Comparison of ENCODE assay signal across 1 cellular context in genomic region chr3:15205934-15206661, GRCh38.
A peak's percentile ranks its signal among the peaks of the same experiment; 100 is the strongest.
TF ChIP-seq lines count a peak whose summit lies in the region.

Gene CAPN7 (plus strand): TSS chr3:15206246. CDS start chr3:15206496, 250 bp downstream.

TF ChIP-seq in K562, 482 proteins besides CTCF, POLR2A, EP300 and RAD21 (continued from another document and continues in another):
- TF ChIP-seq, protein P1, sequence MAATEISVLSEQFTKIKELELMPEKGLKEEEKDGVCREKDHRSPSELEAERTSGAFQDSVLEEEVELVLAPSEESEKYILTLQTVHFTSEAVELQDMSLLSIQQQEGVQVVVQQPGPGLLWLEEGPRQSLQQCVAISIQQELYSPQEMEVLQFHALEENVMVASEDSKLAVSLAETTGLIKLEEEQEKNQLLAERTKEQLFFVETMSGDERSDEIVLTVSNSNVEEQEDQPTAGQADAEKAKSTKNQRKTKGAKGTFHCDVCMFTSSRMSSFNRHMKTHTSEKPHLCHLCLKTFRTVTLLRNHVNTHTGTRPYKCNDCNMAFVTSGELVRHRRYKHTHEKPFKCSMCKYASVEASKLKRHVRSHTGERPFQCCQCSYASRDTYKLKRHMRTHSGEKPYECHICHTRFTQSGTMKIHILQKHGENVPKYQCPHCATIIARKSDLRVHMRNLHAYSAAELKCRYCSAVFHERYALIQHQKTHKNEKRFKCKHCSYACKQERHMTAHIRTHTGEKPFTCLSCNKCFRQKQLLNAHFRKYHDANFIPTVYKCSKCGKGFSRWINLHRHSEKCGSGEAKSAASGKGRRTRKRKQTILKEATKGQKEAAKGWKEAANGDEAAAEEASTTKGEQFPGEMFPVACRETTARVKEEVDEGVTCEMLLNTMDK (IDR thresholded peaks at IDR 0.05; ENCODE audit: borderline replicate concordance, insufficient read depth, low read depth, low read length, poor library complexity, severe bottlenecking) = no peak
- TF ChIP-seq ZBTB33 (CRISPR knock-in tag; IDR thresholded peaks at IDR 0.05) (no peak), CEBPB (tag; IDR thresholded peaks at IDR 0.05) (no peak), SOX6 (IDR thresholded peaks at IDR 0.05) (0 out of 2 replicates have a peak, but pooled peaks have one; percentile 43), FOXP4 (CRISPR knock-in tag; IDR thresholded peaks at IDR 0.05; ENCODE audit: borderline replicate concordance) (0 out of 2 replicates have a peak, but pooled peaks have one; percentile 72), PURB (CRISPR knock-in tag; IDR thresholded peaks at IDR 0.05; ENCODE audit: low read depth) (no peak), L3MBTL2 (IDR thresholded peaks at IDR 0.05) (peak; percentile 96), NCOA4 (IDR thresholded peaks at IDR 0.05; ENCODE audit: partially characterized antibody) (no peak), ETV6 (IDR thresholded peaks at IDR 0.05; ENCODE audit: borderline replicate concordance in 1 of 2, low read depth in 2 of 2, low read length in 1 of 2) (no peak), ETV6 (CRISPR knock-in tag; IDR thresholded peaks at IDR 0.05; ENCODE audit: borderline replicate concordance) (peak; percentile 78; the same call in 1 of the 2 replicates), STAT5B (CRISPR knock-in tag; IDR thresholded peaks at IDR 0.05) (no peak), CHD4 (IDR thresholded peaks at IDR 0.05; ENCODE audit: insufficient read depth, insufficient replicate concordance, low read depth, low read length, poor library complexity, severe bottlenecking) (no peak), TSC22D4 (tag; IDR thresholded peaks at IDR 0.05) (no peak), LCOR (CRISPR knock-in tag; IDR thresholded peaks at IDR 0.05) (peak; percentile 73), PCBP2 (IDR thresholded peaks at IDR 0.05; ENCODE audit: low read depth, low read length, poor library complexity, severe bottlenecking) (no peak), SAFB2 (IDR thresholded peaks at IDR 0.05; ENCODE audit: borderline replicate concordance, low read depth, low read length, severe bottlenecking) (no peak), JUN (IDR thresholded peaks at IDR 0.05; ENCODE audit: borderline replicate concordance, low read depth, low read length) (peak; percentile 78; the same call in 1 of the 2 replicates), JUN (CRISPR knock-in tag; IDR thresholded peaks at IDR 0.05; ENCODE audit: borderline replicate concordance) (no peak), NFIC (IDR thresholded peaks at IDR 0.05) (peak; percentile 36; the same call in 1 of the 2 replicates), PTTG1 (tag; IDR thresholded peaks at IDR 0.05; ENCODE audit: low read depth) (no peak), BACH1 (tag; IDR thresholded peaks at IDR 0.05) (no peak), MAZ (CRISPR knock-in tag; conservative IDR thresholded peaks at IDR 0.05 in 1 of 2, IDR thresholded peaks at IDR 0.05 in 1 of 2) (peak; percentile 68 to 86), BRCA1 (IDR thresholded peaks at IDR 0.05) (no peak), BRCA1 (CRISPR knock-in tag; IDR thresholded peaks at IDR 0.05) (peak; percentile 83), COPS2 (conservative IDR thresholded peaks at IDR 0.05) (no peak), XRCC3 (IDR thresholded peaks at IDR 0.05) (no peak), SNIP1 (IDR thresholded peaks at IDR 0.05; ENCODE audit: low read depth) (no peak), ZNF75A (CRISPR knock-in tag; IDR thresholded peaks at IDR 0.05) (no peak), RBFOX2 (IDR thresholded peaks at IDR 0.05; ENCODE audit: low read depth, low read length) (peak; percentile 90), MECOM (CRISPR knock-in tag; IDR thresholded peaks at IDR 0.05) (no peak), ETS1 (conservative IDR thresholded peaks at IDR 0.05; ENCODE audit: control insufficient read depth, low read depth, low read length) (peak; percentile 65), NCOA1 (IDR thresholded peaks at IDR 0.05; ENCODE audit: low read depth) (no peak; the same call in 1 of the 2 replicates), NBN (IDR thresholded peaks at IDR 0.05; ENCODE audit: low read depth) (no peak), HSF4 (CRISPR knock-in tag; IDR thresholded peaks at IDR 0.05; ENCODE audit: borderline replicate concordance) (no peak), U2AF1 (optimal IDR thresholded peaks at IDR 0.05; ENCODE audit: low read depth, low read length) (peak; percentile 94), PHF8 (IDR thresholded peaks at IDR 0.05; ENCODE audit: borderline replicate concordance, low read length) (peak; percentile 97; the same call in 1 of the 2 replicates), POLR2AphosphoS5 (IDR thresholded peaks at IDR 0.05; ENCODE audit: control insufficient read depth, insufficient read depth, low read depth, low read length) (peak; percentile 88), BRF1 (IDR thresholded peaks at IDR 0.05; ENCODE audit: borderline replicate concordance, extremely low read depth, insufficient read length) (no peak), EZH2 (IDR thresholded peaks at IDR 0.05; ENCODE audit: borderline replicate concordance, low read depth, low read length) (no peak), FOXP1 (CRISPR knock-in tag; IDR thresholded peaks at IDR 0.05) (peak; percentile 76; the same call in 1 of the 2 replicates), MAFF (IDR thresholded peaks at IDR 0.05; ENCODE audit: low read length) (no peak), SMAD4 (CRISPR knock-in tag; conservative IDR thresholded peaks at IDR 0.05) (peak; percentile 86), FOXO4 (CRISPR knock-in tag; IDR thresholded peaks at IDR 0.05) (no peak), ZNF239 (CRISPR knock-in tag; IDR thresholded peaks at IDR 0.05) (no peak), TFE3 (CRISPR knock-in tag; IDR thresholded peaks at IDR 0.05) (peak; percentile 97), ZNF316 (IDR thresholded peaks at IDR 0.05) (no peak)
- TF ChIP-seq, protein P2, sequence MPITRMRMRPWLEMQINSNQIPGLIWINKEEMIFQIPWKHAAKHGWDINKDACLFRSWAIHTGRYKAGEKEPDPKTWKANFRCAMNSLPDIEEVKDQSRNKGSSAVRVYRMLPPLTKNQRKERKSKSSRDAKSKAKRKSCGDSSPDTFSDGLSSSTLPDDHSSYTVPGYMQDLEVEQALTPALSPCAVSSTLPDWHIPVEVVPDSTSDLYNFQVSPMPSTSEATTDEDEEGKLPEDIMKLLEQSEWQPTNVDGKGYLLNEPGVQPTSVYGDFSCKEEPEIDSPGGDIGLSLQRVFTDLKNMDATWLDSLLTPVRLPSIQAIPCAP (CRISPR knock-in tag; IDR thresholded peaks at IDR 0.05; ENCODE audit: borderline replicate concordance) = no peak
- TF ChIP-seq, protein P3, sequence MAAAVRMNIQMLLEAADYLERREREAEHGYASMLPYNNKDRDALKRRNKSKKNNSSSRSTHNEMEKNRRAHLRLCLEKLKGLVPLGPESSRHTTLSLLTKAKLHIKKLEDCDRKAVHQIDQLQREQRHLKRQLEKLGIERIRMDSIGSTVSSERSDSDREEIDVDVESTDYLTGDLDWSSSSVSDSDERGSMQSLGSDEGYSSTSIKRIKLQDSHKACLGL (CRISPR knock-in tag; IDR thresholded peaks at IDR 0.05; ENCODE audit: borderline replicate concordance, poor library complexity, severe bottlenecking) = no peak
